ENCODE assay signal across 18 cellular contexts in the genomic region with DNA sequence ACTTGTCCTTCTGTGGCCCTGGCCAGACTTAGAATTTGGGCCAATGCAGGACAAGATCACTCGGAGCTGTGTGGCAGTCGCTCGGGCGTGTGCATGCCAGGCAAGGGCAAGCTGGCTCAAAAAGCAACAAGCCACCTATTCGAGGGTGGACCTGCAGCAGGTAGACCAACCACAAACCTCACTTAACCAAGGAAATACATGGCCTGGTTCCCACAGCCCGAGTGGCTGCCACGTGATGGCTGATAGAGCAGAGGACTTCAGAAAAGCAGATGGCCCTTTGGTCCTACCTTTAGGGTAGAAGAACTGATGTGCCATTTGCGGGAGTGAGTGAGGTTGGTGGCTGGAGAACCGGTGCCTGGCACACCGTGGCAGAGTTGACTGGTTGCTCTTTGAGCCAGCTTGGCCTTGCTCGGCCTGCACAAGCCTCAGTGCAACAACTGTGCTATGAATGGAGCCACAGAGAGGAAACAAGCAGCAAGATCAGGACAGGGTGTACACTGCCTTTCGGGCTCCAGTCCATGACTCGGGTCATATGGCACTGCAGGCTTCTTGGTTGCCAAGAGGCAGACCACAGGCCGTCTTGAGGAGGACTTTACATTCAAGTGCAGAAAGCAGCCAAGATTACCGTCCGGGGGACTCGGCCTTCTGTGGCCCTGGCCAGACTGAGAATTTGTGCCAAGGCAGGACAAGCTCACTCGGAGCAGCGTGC. TPM values are rescaled to one million over a fixed set of nuclear protein-coding genes. Genes with fewer than 3 reads are reported as not detected.
"Had no signal": no experiment of that assay in that cellular context is flagged by ENCODE, and none has a peak within 500 bp of the region (broad histone marks: within the 10 kb centered on the region; RNA-seq: fewer than 3 reads in every experiment).

No MANE protein-coding gene starts in this region.

RNA-seq across cellular contexts. Expression of gene POTEH, which starts 39.5 kb away (rescaled TPM):
- total RNA-seq: activated CD4-positive, alpha-beta memory T cell treated with anti-CD3 and anti-CD28 coated beads for 36 hours; activated CD4-positive, alpha-beta T cell treated with anti-CD3 and anti-CD28 coated beads for 36 hours; activated CD4-positive, alpha-beta T cell treated with anti-CD3 and anti-CD28 coated beads, Interleukin-2, amount 10 ng/mL, durations not matched to agents 24 days and 14 days; activated CD8-positive, alpha-beta memory T cell treated with anti-CD3 and anti-CD28 coated beads for 36 hours; activated CD8-positive, alpha-beta memory T cell treated with anti-CD3 and anti-CD28 coated beads, Interleukin-2, amount 10 ng/mL, durations not matched to agents 7 days and 5 days; activated CD8-positive, alpha-beta T cell treated with anti-CD3 and anti-CD28 coated beads, Interleukin-2, amount 10 ng/mL, durations not matched to agents 7 days and 5 days; activated naive CD4-positive, alpha-beta T cell treated with anti-CD3 and anti-CD28 coated beads, Interleukin-2, amount 50 U/mL, for 72 hours; activated naive CD8-positive, alpha-beta T cell treated with anti-CD3 and anti-CD28 coated beads, Interleukin-2, amount 10 ng/mL, durations not matched to agents 7 days and 5 days; activated T-helper 1 cell treated with anti-CD3 and anti-CD28 coated beads, Interleukin-12 subunit alpha, Interleukin-12 subunit beta, Interleukin-2, Interleukin-4 antibody, amounts not matched to agents 30 ng/mL and 10 ng/mL and 1 ng/mL, durations not matched to agents 14 hours and 24 hours and 36 hours; activated T-helper 2 cell treated with anti-CD3 and anti-CD28 coated beads, Interferon-gamma antibody, Interleukin-2, Interleukin-4, amounts not matched to agents 10 μg/mL and 5 μg/mL and 100 μg/mL, durations not matched to agents 14 hours and 24 hours and 36 hours; ascending aorta; breast epithelium; cardiac muscle cell; cerebellum; dermis microvascular lymphatic vessel endothelial cell; esophagus squamous epithelium; frontal cortex; T-helper 1 cell treated with Interleukin-12 subunit alpha and Interleukin-12 subunit beta and Interleukin-4 antibody, amounts not matched to agents 30 ng/mL and 1 ng/mL, for 36 hours had no signal
- polyA plus RNA-seq: cardiac muscle cell had no signal
